In genomic region chr11:65485820-65486219, GRCh38 we compare ENCODE assay signal across 1 cellular context.
TF ChIP-seq lines count a peak whose summit lies in the region.

No MANE protein-coding gene starts in this region.

TF ChIP-seq in GM23338, 12 proteins besides CTCF, POLR2A, EP300 and RAD21:
- TF ChIP-seq ETS1 (IDR thresholded peaks at IDR 0.05) = no peak
- TF ChIP-seq ZNF331 (CRISPR knock-in tag; IDR thresholded peaks at IDR 0.05; ENCODE audit: low read depth) = no peak
- TF ChIP-seq ZNF462 (CRISPR knock-in tag; IDR thresholded peaks at IDR 0.05) = no peak
- TF ChIP-seq POLR2AphosphoS5 (IDR thresholded peaks at IDR 0.05; ENCODE audit: low read depth) = no peak
- TF ChIP-seq EZH2 (IDR thresholded peaks at IDR 0.05; ENCODE audit: low read depth, unreplicated experiment) = no peak
- TF ChIP-seq NANOG (IDR thresholded peaks at IDR 0.05; ENCODE audit: borderline replicate concordance) = no peak
- TF ChIP-seq EZH2phosphoT487 (IDR thresholded peaks at IDR 0.05; ENCODE audit: unreplicated experiment) = no peak
- no peak for TF ChIP-seq CREB1 (CRISPR knock-in tag; IDR thresholded peaks at IDR 0.05; ENCODE audit: low read depth)
- TF ChIP-seq ZNF114 (CRISPR knock-in tag; IDR thresholded peaks at IDR 0.05) = no peak
- no peak for TF ChIP-seq STAT1 (IDR thresholded peaks at IDR 0.05; ENCODE audit: unreplicated experiment)
- no peak for TF ChIP-seq JUNB (IDR thresholded peaks at IDR 0.05; ENCODE audit: unreplicated experiment)
- no peak for TF ChIP-seq REST (IDR thresholded peaks at IDR 0.05; ENCODE audit: unreplicated experiment)
